Comparison of ENCODE assay signal across 11 cellular contexts in genomic region chr14:22549304-22549962, GRCh38. TPM values are rescaled to one million over a fixed set of nuclear protein-coding genes. Genes with fewer than 3 reads are reported as not detected.
DNase-seq lines count a peak whose midpoint lies in the region; ATAC-seq and TF ChIP-seq lines count a peak whose summit lies in the region.
"Had no signal": no experiment of that assay in that cellular context is flagged by ENCODE, and none has a peak within 500 bp of the region (broad histone marks: within the 10 kb centered on the region; RNA-seq: fewer than 3 reads in every experiment).

No MANE protein-coding gene starts in this region.

- intact Hi-C loops in CD4-positive, alpha-beta memory T cell (cut with micrococcal nuclease): no loop called here

- peak overlapping the region; percentile 97 to 100 (median 100) for H3K27ac Mint-ChIP-seq in CD4-positive, alpha-beta memory T cell
- H3K27ac Mint-ChIP-seq in activated naive CD8-positive, alpha-beta T cell: peak overlapping the region; percentile 98
- peak overlapping the region; percentile 97 for H3K27ac Mint-ChIP-seq in nephron progenitor cell

- H3K9me3 Mint-ChIP-seq in CD4-positive, alpha-beta memory T cell: peaks cover 0 to 2% (median 0%) of the 10 kb centered on the region in 8 donors
- no peaks in the 10 kb centered on the region for H3K9me3 Mint-ChIP-seq in activated naive CD8-positive, alpha-beta T cell (ENCODE audit: low read depth)
- H3K9me3 Mint-ChIP-seq in nephron progenitor cell: no peaks in the 10 kb centered on the region

- H3K4me1 Mint-ChIP-seq in CD4-positive, alpha-beta memory T cell: peaks cover 87 to 97% (median 93%) of the 10 kb centered on the region in 4 donors
- peaks cover 94% of the 10 kb centered on the region for H3K4me1 Mint-ChIP-seq in activated naive CD8-positive, alpha-beta T cell (ENCODE audit: low read depth)
- H3K4me1 Mint-ChIP-seq in nephron progenitor cell: peaks cover 66% of the 10 kb centered on the region

- no peaks in the 10 kb centered on the region for H3K27me3 ChIP-seq in CD4-positive, alpha-beta memory T cell (ENCODE audit: insufficient read depth, low read length)

- ATAC-seq in GM19328 (IDR thresholded peaks at IDR 0.05; ENCODE audit: unreplicated experiment) (no peak), HG02981 (IDR thresholded peaks at IDR 0.05; ENCODE audit: unreplicated experiment) (no peak)

- TF ChIP-seq CTCF in nephron progenitor cell (IDR thresholded peaks at IDR 0.05): no peak

- H3K27me3 Mint-ChIP-seq in CD4-positive, alpha-beta memory T cell: no peaks in the 10 kb centered on the region
- H3K27me3 Mint-ChIP-seq in activated naive CD8-positive, alpha-beta T cell: no peaks in the 10 kb centered on the region
- H3K27me3 Mint-ChIP-seq in nephron progenitor cell (ENCODE audit: low read depth, poor library complexity): peaks cover 4% of the 10 kb centered on the region

- H3K4me3 Mint-ChIP-seq in CD4-positive, alpha-beta memory T cell: peak overlapping the region; percentile 64 to 91 (median 78)
- H3K4me3 Mint-ChIP-seq in activated naive CD8-positive, alpha-beta T cell: peak overlapping the region; percentile 93
- H3K4me3 Mint-ChIP-seq in nephron progenitor cell: peak overlapping the region; percentile 5

- peak overlapping the region; percentile 97 for H3K27ac ChIP-seq in CD4-positive, alpha-beta memory T cell (ENCODE audit: low read depth, low read length)
- H3K27ac ChIP-seq in KOPT-K1 (ENCODE audit: low read depth, low read length, poor library complexity, severe bottlenecking): peak overlapping the region; percentile 98
- H3K27ac ChIP-seq: cardiac muscle cell had no signal

- POLR2A ChIA-PET in CD4-positive, alpha-beta memory T cell (lab: Charles Lee; ENCODE audit: partially characterized antibody): interaction anchor here (0.5 to 18.6 kb wide), 16 partner anchors 16 to 708 kb away, joined by 3 to 1762 read pairs (median 7); partner anchors contain the start of genes ABHD4 and DAD1

- H3K4me3 ChIP-seq in CD4-positive, alpha-beta memory T cell (ENCODE audit: low read length in 2 of 2): peak overlapping the region in 1 of 2 donors; percentile 7
- H3K4me3 ChIP-seq: cardiac muscle cell had no signal

- H3K36me3 Mint-ChIP-seq in CD4-positive, alpha-beta memory T cell: peaks cover 84 to 91% of the 10 kb centered on the region in 2 donors
- H3K36me3 Mint-ChIP-seq in activated naive CD8-positive, alpha-beta T cell: peaks cover 49% of the 10 kb centered on the region
- H3K36me3 Mint-ChIP-seq in nephron progenitor cell (ENCODE audit: low read depth): no peaks in the 10 kb centered on the region

- CTCF ChIA-PET in CD4-positive, alpha-beta memory T cell (lab: Charles Lee; ENCODE audit: partially characterized antibody): interaction anchor here (1.1 to 6.2 kb wide), 14 partner anchors 9 to 909 kb away, joined by 3 to 81 read pairs (median 6); no protein-coding TSS in a partner anchor

- DNase-seq in CD4-positive, alpha-beta memory T cell: peak in 1 of 5 donors; percentile 59
- DNase-seq in nephron progenitor cell (no peak), Ammon's horn (ENCODE audit: low spot score) (no peak), DMS153 treated with DMSO at 0.1 percent for 48 hours (lab: John Stamatoyannopoulos, UW; ENCODE audit: unreplicated experiment) (no peak)
- DNase-seq: NCI-H510A, nucleus accumbens had no signal

- H3K4me1 ChIP-seq in CD4-positive, alpha-beta memory T cell (ENCODE audit: insufficient read depth, low read length): peaks cover 99% of the 10 kb centered on the region

- peaks cover 79% of the 10 kb centered on the region for H3K36me3 ChIP-seq in CD4-positive, alpha-beta memory T cell (ENCODE audit: insufficient read depth, low read length)
- no peaks in the 10 kb centered on the region for H3K36me3 ChIP-seq in KOPT-K1 (ENCODE audit: insufficient read depth, low read length)
- H3K36me3 ChIP-seq: cardiac muscle cell had no signal

- no peaks in the 10 kb centered on the region for H3K9me3 ChIP-seq in CD4-positive, alpha-beta memory T cell (ENCODE audit: control insufficient read depth in 1 of 2, low read length in 2 of 2)
- no peaks in the 10 kb centered on the region for H3K9me3 ChIP-seq in KOPT-K1 (ENCODE audit: insufficient read depth, low read length, poor library complexity, severe bottlenecking)

RNA-seq across cellular contexts. Expression of gene DAD1, which starts 39.6 kb away (rescaled TPM):
- total RNA-seq in CD4-positive, alpha-beta memory T cell: 100 to 1,000 TPM; 110 to 124 TPM
- polyA plus RNA-seq in CD4-positive, alpha-beta memory T cell: 100 to 1,000 TPM; 602 to 735 TPM

RNA-seq across cellular contexts. Expression of gene ABHD4, which starts 48.7 kb away (rescaled TPM):
- total RNA-seq in CD4-positive, alpha-beta memory T cell: 10 to 100 TPM; 18.8 to 22.4 TPM
- polyA plus RNA-seq in CD4-positive, alpha-beta memory T cell: 10 to 100 TPM in 1 of 2 donors, 1 to 10 TPM in 1; 6.2 to 12.9 TPM

Comparison
In these comparisons a context has a peak if more than half of its experiments do, and no peak if none do; other contexts are left out.
1. H3K4me3 Mint-ChIP-seq: peak in every context shown above with its lines; median percentile 93 in activated naive CD8-positive, alpha-beta T cell; 78 in CD4-positive, alpha-beta memory T cell; 5 in nephron progenitor cell.